Comparison of ENCODE assay signal across 12 cellular contexts in the genomic region with DNA sequence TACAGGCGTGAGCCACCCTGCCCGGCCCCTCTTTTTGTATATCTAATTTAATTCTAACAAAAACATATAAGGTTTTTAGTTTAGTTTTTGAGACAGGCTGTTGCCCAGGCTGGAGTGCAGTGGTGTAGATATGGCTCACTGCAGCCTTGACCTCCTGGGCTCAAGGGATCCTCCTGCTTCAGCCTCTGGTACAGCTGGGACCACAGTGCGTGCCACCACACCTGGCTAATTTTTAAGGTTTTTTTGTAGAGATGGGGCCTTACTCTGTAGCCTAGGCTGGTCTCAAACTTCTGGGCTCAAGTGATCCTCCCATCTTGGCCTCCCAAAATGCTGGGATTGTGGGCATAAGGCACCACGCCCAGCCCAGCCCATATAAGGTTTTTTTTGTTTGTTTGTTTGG. TPM values are rescaled to one million over a fixed set of nuclear protein-coding genes. Genes with fewer than 3 reads are reported as not detected.
A peak's percentile ranks its signal among the peaks of the same experiment; 100 is the strongest.
DNase-seq lines count a peak whose midpoint lies in the region; ATAC-seq, FAIRE-seq and TF ChIP-seq lines count a peak whose summit lies in the region.
"Had no signal": no experiment of that assay in that cellular context is flagged by ENCODE, and none has a peak within 500 bp of the region (broad histone marks: within the 10 kb centered on the region; RNA-seq: fewer than 3 reads in every experiment).

No MANE protein-coding gene starts in this region.

- H3K4me1 ChIP-seq in GM12878 (ENCODE audit: control insufficient read depth, insufficient read depth, low read length) (peaks cover 39% of the 10 kb centered on the region), lung (ENCODE audit: control insufficient read depth in 2 of 2, insufficient read depth in 2 of 2, low read length in 2 of 2) (peaks cover 11 to 17% of the 10 kb centered on the region in 2 donors), thymus (ENCODE audit: control insufficient read depth, insufficient read depth, low read length) (no peaks in the 10 kb centered on the region)

- no peak overlapping the region for H3K4me2 ChIP-seq in GM12878 (ENCODE audit: control insufficient read depth, insufficient read depth)

- RAD21 ChIA-PET in GM12878 (lab: Charles Lee; ENCODE audit: unreplicated experiment): interaction anchor here (2.0 to 7.0 kb wide), 2 partner anchors 31 to 49 kb away, joined by 8 to 81 read pairs; a partner anchor contains a TSS

- TF ChIP-seq CTCF in GM12878 (IDR thresholded peaks at IDR 0.05 in 2 of 3, conservative IDR thresholded peaks at IDR 0.05 in 1 of 3; ENCODE audit: control insufficient read depth in 2 of 3, extremely low read depth in 1 of 3, insufficient read depth in 1 of 3, low read depth in 3 of 3, low read length in 3 of 3) (no peak), lung (IDR thresholded peaks at IDR 0.05; ENCODE audit: control extremely low read depth, extremely low read depth) (no peak), GM10248 (IDR thresholded peaks at IDR 0.05; ENCODE audit: control extremely low read depth, extremely low read depth, low read depth, missing control alignments) (no peak)

- CTCF ChIA-PET in activated CD4-positive, alpha-beta T cell treated with anti-CD3 and anti-CD28 coated beads, Interleukin-2, amount 10 ng/mL, durations not matched to agents 7 days and 5 days (lab: Charles Lee): interaction anchor here (1.5 to 2.2 kb wide), 3 partner anchors 19 to 50 kb away, joined by 3 to 6 read pairs (median 4); a partner anchor contains a TSS
- CTCF ChIA-PET in GM12878 (lab: Yijun Ruan, JAX) (interaction anchor here (0.8 to 3.5 kb wide), 6 partner anchors 11 to 50 kb away, joined by 3 to 15 read pairs (median 6); a partner anchor contains a TSS), GM10248 (lab: Yijun Ruan, JAX) (interaction anchor here (1.2 to 15.3 kb wide), 3 partner anchors 10 to 49 kb away, joined by 3 to 151 read pairs (median 18); no protein-coding TSS in a partner anchor)

- H3K9ac ChIP-seq in GM12878 (ENCODE audit: control insufficient read depth, insufficient read depth, low read length): no peak overlapping the region

- no TSS peak for BruUV-seq in GM12878 (replicated peaks; lab: Mats Ljungman, UMichigan)

- H3K27ac ChIP-seq in GM12878 (ENCODE audit: control insufficient read depth, insufficient read depth): peak overlapping the region; percentile 39
- peak overlapping the region; percentile 84 to 94 for H3K27ac ChIP-seq in lung (ENCODE audit: low read depth in 1 of 2, low read length in 1 of 2)
- H3K27ac ChIP-seq in thymus (ENCODE audit: low read depth): peak overlapping the region; percentile 65

- peaks cover 45% of the 10 kb centered on the region for H3K4me1 Mint-ChIP-seq in activated CD4-positive, alpha-beta T cell treated with anti-CD3 and anti-CD28 coated beads, Interleukin-2, amount 10 ng/mL, durations not matched to agents 7 days and 5 days

- no peak for DNase-seq in activated CD4-positive, alpha-beta T cell treated with anti-CD3 and anti-CD28 coated beads, Interleukin-2, amount 10 ng/mL, durations not matched to agents 7 days and 5 days
- no peak for DNase-seq in activated CD4-positive, alpha-beta T cell treated with anti-CD3 and anti-CD28 coated beads, Interleukin-2, amount 50 U/mL, for 4 hours
- DNase-seq in GM12878 (ENCODE audit: low read depth, low spot score) (no peak), lung (ENCODE audit: low spot score) (no peak), NCI-H345 treated with DMSO at 0.1 percent for 48 hours (lab: John Stamatoyannopoulos, UW; ENCODE audit: unreplicated experiment) (no peak), NCI-H187 (lab: John Stamatoyannopoulos, UW) (no peak), GM10248 (ENCODE audit: extremely low spot score) (no peak)
- DNase-seq: ACHN; activated CD4-positive, CD25-positive, alpha-beta regulatory T cell treated with anti-CD3 and anti-CD28 coated beads, Interleukin-2, amount 50 U/mL, for 72 hours had no signal

- H4K20me1 ChIP-seq in GM12878 (ENCODE audit: control insufficient read depth, insufficient read depth): no peaks in the 10 kb centered on the region

- no peak for ATAC-seq in GM12878
- ATAC-seq in lung (ENCODE audit: insufficient read depth, low FRiP score): no peak

- SMC1A ChIA-PET in GM12878 (lab: Charles Lee; ENCODE audit: uncharacterized antibody, unreplicated experiment): interaction anchor here (0.6 to 18.8 kb wide), 3 partner anchors 10 to 47 kb away, joined by 3 to 367 read pairs (median 35); a partner anchor contains a TSS

- no peak for TF ChIP-seq EP300 in GM12878 (IDR thresholded peaks at IDR 0.05; ENCODE audit: borderline replicate concordance in 1 of 2, control insufficient read depth in 1 of 2, low read depth in 2 of 2, low read length in 2 of 2)

- H3K9me3 ChIP-seq in GM12878 (replicated peaks; ENCODE audit: control insufficient read depth, insufficient read depth, low read length): no peaks in the 10 kb centered on the region
- no peaks in the 10 kb centered on the region for H3K9me3 ChIP-seq in lung (ENCODE audit: control insufficient read depth in 2 of 2, insufficient read depth in 1 of 2, low read length in 1 of 2)
- no peaks in the 10 kb centered on the region for H3K9me3 ChIP-seq in thymus (ENCODE audit: control insufficient read depth)

- in situ Hi-C loops in GM12878 (cut with MboI): loop anchor here (5.0 kb wide), 1 partner anchor 43 kb away; no protein-coding TSS in a partner anchor

- H3K4me3 ChIP-seq in GM12878 (no peak overlapping the region), lung (no peak overlapping the region), thymus (ENCODE audit: low read length) (no peak overlapping the region)

- intact Hi-C loops in GM12878 (cut with micrococcal nuclease; ENCODE audit: unreplicated experiment): loop anchor here (2.0 kb wide), 2 partner anchors 32 to 48 kb away; a partner anchor contains a TSS

- peak overlapping the region; percentile 46 for H3K27ac Mint-ChIP-seq in activated CD4-positive, alpha-beta T cell treated with anti-CD3 and anti-CD28 coated beads, Interleukin-2, amount 10 ng/mL, durations not matched to agents 7 days and 5 days

- H3K36me3 Mint-ChIP-seq in activated CD4-positive, alpha-beta T cell treated with anti-CD3 and anti-CD28 coated beads, Interleukin-2, amount 10 ng/mL, durations not matched to agents 7 days and 5 days (ENCODE audit: low read depth): peaks cover 28% of the 10 kb centered on the region

- H3K79me2 ChIP-seq in GM12878 (ENCODE audit: control insufficient read depth, insufficient read depth, low read length): no peaks in the 10 kb centered on the region; the same call in none of the 2 replicates

- POLR2A ChIA-PET in activated CD4-positive, alpha-beta T cell treated with anti-CD3 and anti-CD28 coated beads, Interleukin-2, amount 10 ng/mL, durations not matched to agents 7 days and 5 days (lab: Charles Lee): no interaction called here
- POLR2A ChIA-PET in GM12878 (lab: Charles Lee) (interaction anchor here (2.1 to 7.3 kb wide), 2 partner anchors 31 to 46 kb away, joined by 7 to 95 read pairs; a partner anchor contains a TSS), GM10248 (lab: Yijun Ruan, JAX) (no interaction called here)

- no peak overlapping the region for H2AFZ ChIP-seq in GM12878 (ENCODE audit: control insufficient read depth, low read depth, low read length)

- no peak for TF ChIP-seq POLR2A in GM12878 (IDR thresholded peaks at IDR 0.05; ENCODE audit: low read depth, low read length)

- no peak overlapping the region for H3K4me3 Mint-ChIP-seq in activated CD4-positive, alpha-beta T cell treated with anti-CD3 and anti-CD28 coated beads, Interleukin-2, amount 10 ng/mL, durations not matched to agents 7 days and 5 days

- H3K27me3 ChIP-seq in GM12878 (replicated peaks in 1 of 2; ENCODE audit: control insufficient read depth in 2 of 2, insufficient read depth in 2 of 2, low read length in 1 of 2): no peaks in the 10 kb centered on the region
- no peaks in the 10 kb centered on the region for H3K27me3 ChIP-seq in lung (ENCODE audit: control insufficient read depth, insufficient read depth)
- no peaks in the 10 kb centered on the region for H3K27me3 ChIP-seq in thymus (ENCODE audit: control insufficient read depth, insufficient read depth)

- no peak for FAIRE-seq in GM12878 (lab: Jason Lieb, UNC)
- FAIRE-seq: bronchial epithelial cell had no signal

- no peak for TF ChIP-seq RAD21 in GM12878 (IDR thresholded peaks at IDR 0.05; ENCODE audit: insufficient read depth, low read depth, low read length)

- no peaks in the 10 kb centered on the region for H3K27me3 Mint-ChIP-seq in activated CD4-positive, alpha-beta T cell treated with anti-CD3 and anti-CD28 coated beads, Interleukin-2, amount 10 ng/mL, durations not matched to agents 7 days and 5 days
- H3K27me3 Mint-ChIP-seq: stimulated activated naive CD8-positive, alpha-beta T cell treated with anti-CD3 and anti-CD28 coated beads, Interleukin-15, Interleukin-2, amounts not matched to agents 100 ng/mL and 50 ng/mL, for 24 hours had no signal

- 63% methylated on average over 4 of the region's 4 CpGs for whole genome bisulfite sequencing in GM12878 (ENCODE audit: insufficient coverage, insufficient replicate concordance, low lambda C conversion rate, missing lambda C conversion rate)
- WGBS in lung, 2 donors: 94 to 96% methylated on average over 4 of the region's 4 CpGs
- WGBS in thymus: 97% methylated on average over 4 of the region's 4 CpGs

- no peaks in the 10 kb centered on the region for H3K9me3 Mint-ChIP-seq in activated CD4-positive, alpha-beta T cell treated with anti-CD3 and anti-CD28 coated beads, Interleukin-2, amount 10 ng/mL, durations not matched to agents 7 days and 5 days
- H3K9me3 Mint-ChIP-seq: stimulated activated naive CD8-positive, alpha-beta T cell treated with anti-CD3 and anti-CD28 coated beads, Interleukin-15, Interleukin-2, amounts not matched to agents 100 ng/mL and 50 ng/mL, for 24 hours had no signal

- peaks cover 2 to 8% of the 10 kb centered on the region in 2 experiments; a peak in 2 of 4 replicates for H3K36me3 ChIP-seq in GM12878 (ENCODE audit: control insufficient read depth in 2 of 2, insufficient read depth in 2 of 2, low read length in 1 of 2)
- H3K36me3 ChIP-seq in lung (ENCODE audit: control insufficient read depth in 2 of 2, insufficient read depth in 2 of 2, low read length in 2 of 2): peaks cover 0 to 1% of the 10 kb centered on the region in 2 donors
- peaks cover 14% of the 10 kb centered on the region for H3K36me3 ChIP-seq in thymus (ENCODE audit: control insufficient read depth, insufficient read depth)

RNA-seq across cellular contexts. Expression of a gene that starts 18.8 kb away (rescaled TPM):
- total RNA-seq in activated CD4-positive, alpha-beta T cell treated with anti-CD3 and anti-CD28 coated beads, Interleukin-2, amount 10 ng/mL, durations not matched to agents 7 days and 5 days: 100 to 1,000 TPM; 192 to 193 TPM
- 215 and 216 TPM in 2 replicates for total RNA-seq in GM12878 (2013; cell fraction: nucleolus; rRNA removed)
- 155 and 157 TPM in 2 replicates for total RNA-seq in GM12878 (2014; rRNA removed)
- 201 and 203 TPM in 2 replicates for total RNA-seq in GM12878 (2014; rRNA removed; fragmentation: Illumina TruSeq; extraction: Trizol)
- total RNA-seq in GM12878 (2021): 235 and 244 TPM in 2 replicates
- polyA plus RNA-seq in GM12878 (2011; ENCODE audit: low read depth): 63.5 TPM
- polyA plus RNA-seq in GM12878 (2011; rRNA removed): 112 and 146 TPM in 2 replicates
- 121 and 143 TPM in 2 replicates for polyA plus RNA-seq in GM12878 (2011; cell fraction: cytosol; rRNA removed)
- polyA plus RNA-seq in GM12878 (2011; cell fraction: nucleus; rRNA removed): 36.4 and 43.6 TPM in 2 replicates
- polyA plus RNA-seq in GM12878 (2012): 128 and 174 TPM in 2 replicates
- polyA plus RNA-seq in GM12878 (2014; fragmentation: Illumina TruSeq; extraction: Trizol): 605 and 677 TPM in 2 replicates
- 10 to 100 TPM; 56.1 to 86.8 TPM for polyA plus RNA-seq in GM12878 (2014; fragmentation: Nextera tagmentation; extraction: Ambion mirVana)
- polyA plus RNA-seq in GM12878 (2014; rRNA removed): 205 and 208 TPM in 2 replicates
- 100 to 1,000 TPM; 124 to 131 TPM for polyA plus RNA-seq in GM12878 (2016; fragmentation: Nextera tagmentation; extraction: Ambion mirVana)
- polyA minus RNA-seq in GM12878 (2011; rRNA and poly(A)+ RNA removed): 30.2 and 34.0 TPM in 2 replicates
- 12.8 and 20.2 TPM in 2 replicates for polyA minus RNA-seq in GM12878 (2011; cell fraction: cytosol; rRNA and poly(A)+ RNA removed)
- 15.4 and 23.1 TPM in 2 replicates for polyA minus RNA-seq in GM12878 (2011; cell fraction: nucleus; rRNA and poly(A)+ RNA removed)
- 100 to 1,000 TPM; 133 to 245 TPM for total RNA-seq in lung
- polyA plus RNA-seq in lung: 100 to 1,000 TPM; 133 to 184 TPM
- polyA plus RNA-seq in thymus: 148 TPM

RNA-seq across cellular contexts. Expression of a gene that starts 31.2 kb away (rescaled TPM):
- 100 to 1,000 TPM; 260 to 311 TPM for total RNA-seq in activated CD4-positive, alpha-beta T cell treated with anti-CD3 and anti-CD28 coated beads, Interleukin-2, amount 10 ng/mL, durations not matched to agents 7 days and 5 days
- 113 and 120 TPM in 2 replicates for total RNA-seq in GM12878 (2013; cell fraction: nucleolus; rRNA removed)
- total RNA-seq in GM12878 (2014; rRNA removed): 92.5 and 101 TPM in 2 replicates
- 99.4 and 99.6 TPM in 2 replicates for total RNA-seq in GM12878 (2014; rRNA removed; fragmentation: Illumina TruSeq; extraction: Trizol)
- total RNA-seq in GM12878 (2021): 142 and 148 TPM in 2 replicates
- polyA plus RNA-seq in GM12878 (2011; ENCODE audit: low read depth): 89.1 TPM
- 102 and 141 TPM in 2 replicates for polyA plus RNA-seq in GM12878 (2011; rRNA removed)
- 47.3 and 50.1 TPM in 2 replicates for polyA plus RNA-seq in GM12878 (2011; cell fraction: cytosol; rRNA removed)
- polyA plus RNA-seq in GM12878 (2011; cell fraction: nucleus; rRNA removed): 96.0 and 105 TPM in 2 replicates
- 124 and 128 TPM in 2 replicates for polyA plus RNA-seq in GM12878 (2012)
- 109 and 133 TPM in 2 replicates for polyA plus RNA-seq in GM12878 (2014; fragmentation: Illumina TruSeq; extraction: Trizol)
- 10 to 100 TPM; 18.1 to 25.5 TPM for polyA plus RNA-seq in GM12878 (2014; fragmentation: Nextera tagmentation; extraction: Ambion mirVana)
- 74.7 and 80.2 TPM in 2 replicates for polyA plus RNA-seq in GM12878 (2014; rRNA removed)
- polyA plus RNA-seq in GM12878 (2016; fragmentation: Nextera tagmentation; extraction: Ambion mirVana): 10 to 100 TPM; 52.6 to 60.3 TPM
- polyA minus RNA-seq in GM12878 (2011; rRNA and poly(A)+ RNA removed): 86.6 and 103 TPM in 2 replicates
- 37.0 and 38.8 TPM in 2 replicates for polyA minus RNA-seq in GM12878 (2011; cell fraction: cytosol; rRNA and poly(A)+ RNA removed)
- polyA minus RNA-seq in GM12878 (2011; cell fraction: nucleus; rRNA and poly(A)+ RNA removed): 89.3 and 122 TPM in 2 replicates
- 100 to 1,000 TPM; 293 to 336 TPM for total RNA-seq in lung
- polyA plus RNA-seq in lung: 100 to 1,000 TPM; 109 to 307 TPM
- polyA plus RNA-seq in thymus: 200 TPM

Comparison
In these comparisons a context has a peak if more than half of its experiments do, and no peak if none do; other contexts are left out.
1. H3K27ac ChIP-seq: peak in every context shown above with its lines; median percentile 89 in lung; 65 in thymus; 39 in GM12878.